Comparison of ENCODE assay signal across 18 cellular contexts in the genomic region with DNA sequence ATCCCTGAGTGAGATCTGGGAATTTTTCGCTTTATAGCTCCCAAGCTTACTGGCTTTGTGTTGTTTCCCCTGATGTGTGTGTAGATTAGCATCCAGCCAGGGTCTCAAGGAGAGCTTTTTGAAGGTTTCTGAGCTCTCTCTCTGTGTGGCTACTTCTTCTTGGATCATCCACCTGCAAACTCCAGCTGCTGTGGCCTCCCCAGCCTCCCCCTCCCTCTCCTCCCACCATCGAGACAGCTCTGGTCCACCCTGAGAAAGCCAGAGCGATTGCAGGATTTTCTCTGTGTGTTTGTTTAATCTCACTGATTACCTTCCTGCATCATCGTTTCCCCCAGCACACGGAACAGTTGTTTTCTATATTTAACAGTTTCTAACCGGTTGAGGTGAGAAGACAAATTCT.
"Had no signal": no experiment of that assay in that cellular context is flagged by ENCODE, and none has a peak within 500 bp of the region (broad histone marks: within the 10 kb centered on the region; RNA-seq: fewer than 3 reads in every experiment).

No MANE protein-coding gene starts in this region.

- H3K27me3 ChIP-seq: body of pancreas, ovary had no signal

- DNase-seq: activated CD4-positive, alpha-beta T cell treated with anti-CD3 and anti-CD28 coated beads, Interleukin-2, amount 10 ng/mL, durations not matched to agents 7 days and 5 days; activated CD8-positive, alpha-beta memory T cell treated with anti-CD3 and anti-CD28 coated beads, Interleukin-2, amount 50 U/mL, for 4 hours; activated naive CD4-positive, alpha-beta T cell treated with anti-CD3 and anti-CD28 coated beads for 36 hours; activated T-cell treated with anti-CD3 and anti-CD28 coated beads, Interleukin-2, amount 50 U/mL, for 4 hours; body of pancreas; dermis blood vessel endothelial cell; effector memory CD8-positive, alpha-beta T cell; hypothalamus; natural killer cell; ovary; psoas muscle; right cardiac atrium; stimulated activated CD4-positive, alpha-beta T cell treated with anti-CD3 and anti-CD28 coated beads, Interleukin-15, amount 100 ng/mL, for 24 hours; stimulated activated CD4-positive, alpha-beta T cell treated with anti-CD3 and anti-CD28 coated beads, Interleukin-2, amount 100 ng/mL, for 48 hours; stimulated activated naive CD8-positive, alpha-beta T cell treated with anti-CD3 and anti-CD28 coated beads, Interleukin-15, amount 100 ng/mL, for 72 hours had no signal

- ATAC-seq: activated T-cell treated with anti-CD3 and anti-CD28 coated beads, Interleukin-2, amount 50 U/mL, for 4 hours; body of pancreas; effector memory CD8-positive, alpha-beta T cell; natural killer cell; psoas muscle; right cardiac atrium; stimulated activated naive CD8-positive, alpha-beta T cell treated with anti-CD3 and anti-CD28 coated beads, Interleukin-15, amount 100 ng/mL, for 72 hours had no signal

- H3K4me3 ChIP-seq: body of pancreas, lung, ovary, psoas muscle, skin epidermis, suprapubic skin had no signal

- H3K27ac ChIP-seq: body of pancreas, ovary, psoas muscle, skin epidermis, suprapubic skin had no signal

- H3K36me3 ChIP-seq: ovary, suprapubic skin had no signal

- H3K4me1 ChIP-seq: body of pancreas, psoas muscle, suprapubic skin had no signal
